Comparison of ENCODE assay signal across 10 cellular contexts in the genomic region with DNA sequence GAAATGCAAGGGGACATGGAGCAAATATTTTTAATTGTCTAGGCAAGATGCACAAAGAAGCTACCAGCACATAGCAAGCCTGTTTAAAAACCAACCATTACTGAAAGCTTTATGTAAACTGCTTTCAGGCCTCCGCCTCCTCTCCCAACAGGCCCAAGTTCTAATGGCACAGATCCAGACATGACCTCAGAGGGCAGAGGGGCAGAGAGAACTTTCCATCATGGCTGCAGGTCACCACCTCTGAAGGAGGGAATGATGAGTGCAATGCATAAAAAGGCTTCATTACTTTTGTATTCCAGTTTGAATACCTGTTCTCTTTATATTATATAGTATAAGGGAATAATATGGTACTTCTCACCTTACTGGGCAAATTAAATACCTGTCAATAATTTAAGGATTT. TPM values are rescaled to one million over a fixed set of nuclear protein-coding genes. Genes with fewer than 3 reads are reported as not detected.
DNase-seq lines count a peak whose midpoint lies in the region; ATAC-seq and TF ChIP-seq lines count a peak whose summit lies in the region.
"Had no signal": no experiment of that assay in that cellular context is flagged by ENCODE, and none has a peak within 500 bp of the region (broad histone marks: within the 10 kb centered on the region; RNA-seq: fewer than 3 reads in every experiment).

No MANE protein-coding gene starts in this region.

- H3K27ac Mint-ChIP-seq in GM23338, result peak overlapping the region; percentile 96
- peak overlapping the region; percentile 67 for H3K27ac Mint-ChIP-seq in activated CD4-positive, alpha-beta memory T cell treated with anti-CD3 and anti-CD28 coated beads, Interleukin-2, amount 10 ng/mL, durations not matched to agents 7 days and 5 days

- peaks cover 89% of the 10 kb centered on the region for H3K36me3 ChIP-seq in GM23338 (ENCODE audit: insufficient read depth)
- H3K36me3 ChIP-seq in heart left ventricle, result peaks cover 7 to 100% (median 100%) of the 10 kb centered on the region in 9 donors
- peaks cover 18 to 100% of the 10 kb centered on the region in 2 donors for H3K36me3 ChIP-seq in gastrocnemius medialis

- no peak for DNase-seq in GM23338 (ENCODE audit: low spot score)
- DNase-seq in activated CD4-positive, alpha-beta memory T cell treated with anti-CD3 and anti-CD28 coated beads, Interleukin-2, amount 10 ng/mL, durations not matched to agents 7 days and 5 days, result no peak
- peak in 4 of 5 donors; percentile 81 to 85 (median 82) for DNase-seq in heart left ventricle
- no peak for DNase-seq in gastrocnemius medialis
- no peak for DNase-seq in NCI-H526 treated with DMSO at 0.1 percent for 48 hours (lab: John Stamatoyannopoulos, UW)
- no peak for DNase-seq in GM20000 (ENCODE audit: low spot score)
- DNase-seq: activated CD4-positive, alpha-beta T cell treated with anti-CD3 and anti-CD28 coated beads for 48 hours had no signal

- no peak overlapping the region for H2AFZ ChIP-seq in GM23338

- H3K4me1 Mint-ChIP-seq in GM23338, result peaks cover 46% of the 10 kb centered on the region
- H3K4me1 Mint-ChIP-seq in activated CD4-positive, alpha-beta memory T cell treated with anti-CD3 and anti-CD28 coated beads, Interleukin-2, amount 10 ng/mL, durations not matched to agents 7 days and 5 days, result peaks cover 53% of the 10 kb centered on the region

- H3K79me2 ChIP-seq in GM23338 (replicated peaks; ENCODE audit: insufficient read depth), result peaks cover 46% of the 10 kb centered on the region

- H3K27ac ChIP-seq in GM23338 (ENCODE audit: low read depth), result peak overlapping the region; percentile 87
- peak overlapping the region in 11 of 12 donors; percentile 23 to 78 (median 73) for H3K27ac ChIP-seq in heart left ventricle
- peak overlapping the region; percentile 52 to 73 (median 58) for H3K27ac ChIP-seq in gastrocnemius medialis

- H4K20me1 ChIP-seq in GM23338 (replicated peaks; ENCODE audit: insufficient read depth), result peaks cover 27% of the 10 kb centered on the region

- H3K4me1 ChIP-seq in GM23338 (ENCODE audit: insufficient read depth) (peaks cover 12% of the 10 kb centered on the region), heart left ventricle (peaks cover 4 to 43% (median 27%) of the 10 kb centered on the region in 12 donors), gastrocnemius medialis (peaks cover 9 to 11% of the 10 kb centered on the region in 2 donors)

- H3K4me3 ChIP-seq in GM23338, result no peak overlapping the region
- no peak overlapping the region for H3K4me3 ChIP-seq in heart left ventricle
- H3K4me3 ChIP-seq in gastrocnemius medialis, result no peak overlapping the region

- peak overlapping the region; percentile 18; the same call in 1 of the 3 replicates for H3K4me3 Mint-ChIP-seq in GM23338
- no peak overlapping the region for H3K4me3 Mint-ChIP-seq in activated CD4-positive, alpha-beta memory T cell treated with anti-CD3 and anti-CD28 coated beads, Interleukin-2, amount 10 ng/mL, durations not matched to agents 7 days and 5 days

- H3K9me2 ChIP-seq in GM23338 (ENCODE audit: insufficient read depth), result no peaks in the 10 kb centered on the region

- intact Hi-C loops in heart left ventricle (cut with DNase I), result no loop called here
- intact Hi-C loops in gastrocnemius medialis (cut with DNase I; ENCODE audit: low total_unique reads), result loop anchor here (10.0 kb wide), 1 partner anchor 194 kb away; a partner anchor contains a TSS

- peaks cover 35% of the 10 kb centered on the region; the same call in 1 of the 2 replicates for H3F3A ChIP-seq in GM23338 (replicated peaks; ENCODE audit: low read depth)

- peaks cover 97% of the 10 kb centered on the region for H3K36me3 Mint-ChIP-seq in GM23338 (ENCODE audit: low read depth)
- peaks cover 92% of the 10 kb centered on the region for H3K36me3 Mint-ChIP-seq in activated CD4-positive, alpha-beta memory T cell treated with anti-CD3 and anti-CD28 coated beads, Interleukin-2, amount 10 ng/mL, durations not matched to agents 7 days and 5 days (ENCODE audit: low read depth)

- peaks cover 10% of the 10 kb centered on the region for H3K27me3 Mint-ChIP-seq in GM23338 (ENCODE audit: insufficient read depth, low read depth, poor library complexity)
- no peaks in the 10 kb centered on the region for H3K27me3 Mint-ChIP-seq in activated CD4-positive, alpha-beta memory T cell treated with anti-CD3 and anti-CD28 coated beads, Interleukin-2, amount 10 ng/mL, durations not matched to agents 7 days and 5 days

- H3K9me3 Mint-ChIP-seq in GM23338, result no peaks in the 10 kb centered on the region
- H3K9me3 Mint-ChIP-seq in activated CD4-positive, alpha-beta memory T cell treated with anti-CD3 and anti-CD28 coated beads, Interleukin-2, amount 10 ng/mL, durations not matched to agents 7 days and 5 days, result no peaks in the 10 kb centered on the region

- no peak for TF ChIP-seq CTCF in GM23338 (conservative IDR thresholded peaks at IDR 0.05; ENCODE audit: low read depth in 2 of 2)
- no peak for TF ChIP-seq CTCF in heart left ventricle (IDR thresholded peaks at IDR 0.05)
- TF ChIP-seq CTCF in gastrocnemius medialis (IDR thresholded peaks at IDR 0.05 in 4 of 5, conservative IDR thresholded peaks at IDR 0.05 in 1 of 5), result no peak
- no peak for TF ChIP-seq CTCF in GM20000 (IDR thresholded peaks at IDR 0.05; ENCODE audit: extremely low read depth, missing control alignments)

- CTCF ChIA-PET in activated CD4-positive, alpha-beta memory T cell treated with anti-CD3 and anti-CD28 coated beads, Interleukin-2, amount 10 ng/mL, durations not matched to agents 7 days and 5 days (lab: Charles Lee), result interaction anchor here (2.2 to 2.4 kb wide), 2 partner anchors 11 to 439 kb away, joined by 8 to 13 read pairs; no protein-coding TSS in a partner anchor

- WGBS in heart left ventricle, 4 donors, result 29 to 53% (median 41%) methylated on average over 1 of the region's 1 CpG

- H3K27me3 ChIP-seq in GM23338 (ENCODE audit: insufficient read depth), result no peaks in the 10 kb centered on the region
- H3K27me3 ChIP-seq in heart left ventricle, result no peaks in the 10 kb centered on the region
- no peaks in the 10 kb centered on the region for H3K27me3 ChIP-seq in gastrocnemius medialis

- TF ChIP-seq POLR2A in heart left ventricle (IDR thresholded peaks at IDR 0.05) (no peak), gastrocnemius medialis (IDR thresholded peaks at IDR 0.05) (no peak)

- in situ Hi-C loops in gastrocnemius medialis (cut with MboI; ENCODE audit: low sequenced_read_pairs in 4 of 4), result no loop called here

- POLR2A ChIA-PET in activated CD4-positive, alpha-beta memory T cell treated with anti-CD3 and anti-CD28 coated beads, Interleukin-2, amount 10 ng/mL, durations not matched to agents 7 days and 5 days (lab: Charles Lee), result interaction anchor here (1.0 to 4.9 kb wide), 4 partner anchors 10 to 81 kb away, joined by 3 to 31 read pairs (median 4); no protein-coding TSS in a partner anchor

- no peak overlapping the region for H3K4me2 ChIP-seq in GM23338

- H3K9me3 ChIP-seq in heart left ventricle (no peaks in the 10 kb centered on the region), gastrocnemius medialis (no peaks in the 10 kb centered on the region)

- ATAC-seq in GM23338 (no peak), heart left ventricle (peak; percentile 78 to 94 (median 85)), gastrocnemius medialis (peak in 1 of 2 donors; percentile 64), HG03378 (IDR thresholded peaks at IDR 0.05; ENCODE audit: unreplicated experiment) (no peak), SK-N-SH treated with all-trans-retinoic acid at 6 μM for 48 hours (no peak)

TF ChIP-seq in GM23338, 12 proteins besides CTCF, POLR2A, EP300 and RAD21 (continues in another document):
- TF ChIP-seq ZNF114 (CRISPR knock-in tag; IDR thresholded peaks at IDR 0.05) (no peak), NANOG (IDR thresholded peaks at IDR 0.05; ENCODE audit: borderline replicate concordance) (no peak)

TF ChIP-seq in SK-N-SH treated with all-trans-retinoic acid at 6 μM for 48 hours, 23 proteins besides CTCF, POLR2A, EP300 and RAD21 (continues in another document):
- TF ChIP-seq RARB (CRISPR knock-in tag; IDR thresholded peaks at IDR 0.05) (no peak), TOX (CRISPR knock-in tag; IDR thresholded peaks at IDR 0.05; ENCODE audit: borderline replicate concordance) (no peak)
- TF ChIP-seq, protein P1, sequence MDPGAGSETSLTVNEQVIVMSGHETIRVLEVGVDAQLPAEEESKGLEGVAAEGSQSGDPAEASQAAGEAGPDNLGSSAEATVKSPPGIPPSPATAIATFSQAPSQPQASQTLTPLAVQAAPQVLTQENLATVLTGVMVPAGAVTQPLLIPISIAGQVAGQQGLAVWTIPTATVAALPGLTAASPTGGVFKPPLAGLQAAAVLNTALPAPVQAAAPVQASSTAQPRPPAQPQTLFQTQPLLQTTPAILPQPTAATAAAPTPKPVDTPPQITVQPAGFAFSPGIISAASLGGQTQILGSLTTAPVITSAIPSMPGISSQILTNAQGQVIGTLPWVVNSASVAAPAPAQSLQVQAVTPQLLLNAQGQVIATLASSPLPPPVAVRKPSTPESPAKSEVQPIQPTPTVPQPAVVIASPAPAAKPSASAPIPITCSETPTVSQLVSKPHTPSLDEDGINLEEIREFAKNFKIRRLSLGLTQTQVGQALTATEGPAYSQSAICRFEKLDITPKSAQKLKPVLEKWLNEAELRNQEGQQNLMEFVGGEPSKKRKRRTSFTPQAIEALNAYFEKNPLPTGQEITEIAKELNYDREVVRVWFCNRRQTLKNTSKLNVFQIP (CRISPR knock-in tag; IDR thresholded peaks at IDR 0.05; ENCODE audit: borderline replicate concordance, low read depth), result no peak

RNA-seq across cellular contexts. Expression of a gene that starts 15.2 kb away (rescaled TPM):
- 452 and 603 TPM in 2 replicates for total RNA-seq in GM23338 (2014; rRNA removed; shearing (Covaris generic))
- polyA plus RNA-seq in GM23338 (2016; fragmentation: Nextera tagmentation; extraction: Ambion mirVana), result 88.0 and 91.0 TPM in 2 replicates
- 100 to 1,000 TPM; 511 to 521 TPM for total RNA-seq in activated CD4-positive, alpha-beta memory T cell treated with anti-CD3 and anti-CD28 coated beads, Interleukin-2, amount 10 ng/mL, durations not matched to agents 7 days and 5 days
- 100 to 1,000 TPM; 149 to 202 (median 170) TPM for total RNA-seq in heart left ventricle
- 100 to 1,000 TPM; 133 to 153 TPM for polyA plus RNA-seq in heart left ventricle
- total RNA-seq in gastrocnemius medialis, result 100 to 1,000 TPM; 108 to 329 (median 206) TPM

RNA-seq across cellular contexts. Expression of a gene that starts 23.0 kb away (rescaled TPM):
- total RNA-seq in GM23338 (2014; rRNA removed; shearing (Covaris generic)), result 5.6 and 11.1 TPM in 2 replicates
- polyA plus RNA-seq in GM23338 (2016; fragmentation: Nextera tagmentation; extraction: Ambion mirVana), result 5.7 and 7.8 TPM in 2 replicates
- total RNA-seq in activated CD4-positive, alpha-beta memory T cell treated with anti-CD3 and anti-CD28 coated beads, Interleukin-2, amount 10 ng/mL, durations not matched to agents 7 days and 5 days, result under 1 TPM; 0.75 to 0.88 TPM
- 10 to 100 TPM in 4 of 9 donors, 1 to 10 TPM in 5; 4.4 to 15.5 (median 8.5) TPM for total RNA-seq in heart left ventricle
- polyA plus RNA-seq in heart left ventricle, result 10 to 100 TPM in 1 of 2 donors, 1 to 10 TPM in 1; 7.8 to 10.5 TPM
- total RNA-seq in gastrocnemius medialis, result 1 to 10 TPM in 2 of 4 donors, under 1 TPM in 1, not detected in 1; 0.34 to 2.0 (median 1.3) TPM

RNA-seq across cellular contexts. Expression of a gene that starts 35.9 kb away (rescaled TPM):
- total RNA-seq in GM23338 (2014; rRNA removed; shearing (Covaris generic)), result 1.3 TPM in 2 replicates
- polyA plus RNA-seq in GM23338 (2016; fragmentation: Nextera tagmentation; extraction: Ambion mirVana) (0.23 and 0.28 TPM in 2 replicates), heart left ventricle (10 to 100 TPM; 20.3 to 57.9 TPM)
- not detected for total RNA-seq in activated CD4-positive, alpha-beta memory T cell treated with anti-CD3 and anti-CD28 coated beads, Interleukin-2, amount 10 ng/mL, durations not matched to agents 7 days and 5 days
- total RNA-seq in heart left ventricle (10 to 100 TPM; 14.5 to 85.5 (median 39.7) TPM), gastrocnemius medialis (not detected)
- total RNA-seq: HT-29 had no signal

Comparison
In these comparisons a context has a peak if more than half of its experiments do, and no peak if none do; other contexts are left out.
1. ATAC-seq: peak in heart left ventricle (4 of 4); none in GM23338 (single experiment), HG03378 (single experiment) and SK-N-SH treated with all-trans-retinoic acid at 6 μM for 48 hours (single experiment).
2. DNase-seq: peak in heart left ventricle (4 of 5); none in GM23338 (single experiment), activated CD4-positive, alpha-beta memory T cell treated with anti-CD3 and anti-CD28 coated beads, Interleukin-2, amount 10 ng/mL, durations not matched to agents 7 days and 5 days (single experiment), gastrocnemius medialis (0 of 2), NCI-H526 treated with DMSO at 0.1 percent for 48 hours (single experiment) and GM20000 (single experiment).
3. Peak in every context shown above with its lines, with median percentiles within 50 percentile points of each other: H3K27ac ChIP-seq.